23 cellular contexts compared by ENCODE assay signal in genomic region chr18:37671119-37671518, GRCh38.
"Had no signal": no experiment of that assay in that cellular context is flagged by ENCODE, and none has a peak within 500 bp of the region (broad histone marks: within the 10 kb centered on the region; RNA-seq: fewer than 3 reads in every experiment).

No MANE protein-coding gene starts in this region.

- H3K27me3 ChIP-seq: Peyer's patch, SJCRH30 had no signal

- H3K4me3 ChIP-seq: PC-9, Peyer's patch, SJCRH30 had no signal

- H3K27ac ChIP-seq: KMS-11, PC-9, Peyer's patch, SJCRH30 had no signal

- H3K9ac ChIP-seq: KMS-11 had no signal

- H3K4me1 ChIP-seq: Peyer's patch, SJCRH30 had no signal

- ATAC-seq: HepG2, Right ventricle myocardium inferior, SK-N-SH treated with all-trans-retinoic acid at 6 μM for 48 hours had no signal

- DNase-seq: IMR-90; Kasumi-1; MM.1S; NCI-H1436; NCI-H187; NCI-H2029; NCI-H2081 treated with DMSO at 0.1 percent for 48 hours; NCI-H2171; NCI-H226; NCI-H446; NCI-H510A; NCI-H524 treated with DMSO at 0.1 percent for 48 hours; NCI-H69; NCI-H774; NK-92 treated with Interleukin-12 subunit alpha and Interleukin-12 subunit beta, amount 100 ng/mL, for 24 hours; PC-9; Peyer's patch; SHP77 treated with DMSO at 0.1 percent for 48 hours; SJCRH30 had no signal

- H3K4me2 ChIP-seq: KMS-11, PC-9 had no signal

- H3K9me3 ChIP-seq: Peyer's patch, SJCRH30 had no signal

- H2AFZ ChIP-seq: PC-9 had no signal

- FAIRE-seq: HepG2 had no signal

- H3K36me3 ChIP-seq: Peyer's patch, SJCRH30 had no signal
